In genomic region chr1:22115281-22115680, GRCh38 we compare ENCODE assay signal across 11 cellular contexts. TPM values are rescaled to one million over a fixed set of nuclear protein-coding genes. Genes with fewer than 3 reads are reported as not detected.
DNase-seq lines count a peak whose midpoint lies in the region; ATAC-seq, FAIRE-seq and TF ChIP-seq lines count a peak whose summit lies in the region.
"Had no signal": no experiment of that assay in that cellular context is flagged by ENCODE, and none has a peak within 500 bp of the region (broad histone marks: within the 10 kb centered on the region; RNA-seq: fewer than 3 reads in every experiment).

No MANE protein-coding gene starts in this region.

- H3K9me3 Mint-ChIP-seq in activated naive CD8-positive, alpha-beta T cell (ENCODE audit: low read depth), result no peaks in the 10 kb centered on the region
- H3K9me3 Mint-ChIP-seq in activated naive CD8-positive, alpha-beta T cell treated with anti-CD3 and anti-CD28 coated beads for 36 hours, result no peaks in the 10 kb centered on the region
- no peaks in the 10 kb centered on the region for H3K9me3 Mint-ChIP-seq in activated naive CD8-positive, alpha-beta T cell treated with anti-CD3 and anti-CD28 coated beads, Interleukin-2, amount 10 ng/mL, durations not matched to agents 7 days and 5 days
- H3K9me3 Mint-ChIP-seq in mesothelial cell of epicardium, result no peaks in the 10 kb centered on the region

- no peaks in the 10 kb centered on the region for H3K27me3 Mint-ChIP-seq in activated naive CD8-positive, alpha-beta T cell
- H3K27me3 Mint-ChIP-seq in activated naive CD8-positive, alpha-beta T cell treated with anti-CD3 and anti-CD28 coated beads for 36 hours, result no peaks in the 10 kb centered on the region
- H3K27me3 Mint-ChIP-seq in activated naive CD8-positive, alpha-beta T cell treated with anti-CD3 and anti-CD28 coated beads, Interleukin-2, amount 10 ng/mL, durations not matched to agents 7 days and 5 days, result no peaks in the 10 kb centered on the region
- H3K27me3 Mint-ChIP-seq in mesothelial cell of epicardium (ENCODE audit: low read depth), result no peaks in the 10 kb centered on the region

- no peaks in the 10 kb centered on the region for H3K27me3 ChIP-seq in right lobe of liver
- H3K27me3 ChIP-seq: ascending aorta had no signal

- no peak overlapping the region for H3K4me3 Mint-ChIP-seq in activated naive CD8-positive, alpha-beta T cell
- H3K4me3 Mint-ChIP-seq in activated naive CD8-positive, alpha-beta T cell treated with anti-CD3 and anti-CD28 coated beads for 36 hours, result no peak overlapping the region
- no peak overlapping the region for H3K4me3 Mint-ChIP-seq in activated naive CD8-positive, alpha-beta T cell treated with anti-CD3 and anti-CD28 coated beads, Interleukin-2, amount 10 ng/mL, durations not matched to agents 7 days and 5 days
- H3K4me3 Mint-ChIP-seq in mesothelial cell of epicardium, result no peak overlapping the region

- intact Hi-C loops in right lobe of liver (cut with DNase I), result no loop called here

- H3K27ac ChIP-seq in temporal lobe (ENCODE audit: low read depth, low read length) (peak overlapping the region; percentile 48), right lobe of liver (no peak overlapping the region)

- FAIRE-seq in GM12891 (lab: Jason Lieb, UNC), result no peak
- FAIRE-seq: HepG2 had no signal

- TF ChIP-seq POLR2A in right lobe of liver (IDR thresholded peaks at IDR 0.05) (no peak), GM12891 (IDR thresholded peaks at IDR 0.05; ENCODE audit: low read depth, low read length) (no peak)

- no peak for TF ChIP-seq CTCF in mesothelial cell of epicardium (IDR thresholded peaks at IDR 0.05; ENCODE audit: unreplicated experiment)
- TF ChIP-seq CTCF in right lobe of liver (IDR thresholded peaks at IDR 0.05), result no peak

- no peaks in the 10 kb centered on the region for H3K4me1 ChIP-seq in right lobe of liver

- ATAC-seq in activated naive CD8-positive, alpha-beta T cell treated with anti-CD3 and anti-CD28 coated beads, Interleukin-2, amount 10 ng/mL, durations not matched to agents 7 days and 5 days (ENCODE audit: low read depth), result no peak
- no peak for ATAC-seq in right lobe of liver
- ATAC-seq: HepG2 had no signal

- H3K4me3 ChIP-seq in right lobe of liver, result no peak overlapping the region
- H3K4me3 ChIP-seq: ascending aorta had no signal

- no peaks in the 10 kb centered on the region for H3K36me3 ChIP-seq in right lobe of liver

- H3K36me3 Mint-ChIP-seq in activated naive CD8-positive, alpha-beta T cell, result peaks cover 3% of the 10 kb centered on the region
- peaks cover 4% of the 10 kb centered on the region for H3K36me3 Mint-ChIP-seq in activated naive CD8-positive, alpha-beta T cell treated with anti-CD3 and anti-CD28 coated beads for 36 hours
- peaks cover 11% of the 10 kb centered on the region for H3K36me3 Mint-ChIP-seq in activated naive CD8-positive, alpha-beta T cell treated with anti-CD3 and anti-CD28 coated beads, Interleukin-2, amount 10 ng/mL, durations not matched to agents 7 days and 5 days
- H3K36me3 Mint-ChIP-seq in mesothelial cell of epicardium, result peaks cover 4% of the 10 kb centered on the region

- H3K4me1 Mint-ChIP-seq in activated naive CD8-positive, alpha-beta T cell (ENCODE audit: low read depth), result peaks cover 10% of the 10 kb centered on the region
- no peaks in the 10 kb centered on the region for H3K4me1 Mint-ChIP-seq in activated naive CD8-positive, alpha-beta T cell treated with anti-CD3 and anti-CD28 coated beads for 36 hours
- H3K4me1 Mint-ChIP-seq in activated naive CD8-positive, alpha-beta T cell treated with anti-CD3 and anti-CD28 coated beads, Interleukin-2, amount 10 ng/mL, durations not matched to agents 7 days and 5 days, result peaks cover 22% of the 10 kb centered on the region
- peaks cover 55% of the 10 kb centered on the region for H3K4me1 Mint-ChIP-seq in mesothelial cell of epicardium

- WGBS in right lobe of liver (ENCODE audit: insufficient coverage, low coverage, low lambda C conversion rate, missing lambda C conversion rate), result 73% methylated on average over 6 of the region's 6 CpGs

- POLR2A ChIA-PET in activated naive CD8-positive, alpha-beta T cell treated with anti-CD3 and anti-CD28 coated beads, Interleukin-2, amount 10 ng/mL, durations not matched to agents 7 days and 5 days (lab: Charles Lee), result interaction anchor here (1.6 kb wide), 1 partner anchor 10 kb away, joined by 4 read pairs; no protein-coding TSS in a partner anchor

- H3K27ac Mint-ChIP-seq in activated naive CD8-positive, alpha-beta T cell, result peak overlapping the region; percentile 47
- no peak overlapping the region for H3K27ac Mint-ChIP-seq in activated naive CD8-positive, alpha-beta T cell treated with anti-CD3 and anti-CD28 coated beads for 36 hours
- peak overlapping the region; percentile 44 for H3K27ac Mint-ChIP-seq in activated naive CD8-positive, alpha-beta T cell treated with anti-CD3 and anti-CD28 coated beads, Interleukin-2, amount 10 ng/mL, durations not matched to agents 7 days and 5 days
- H3K27ac Mint-ChIP-seq in mesothelial cell of epicardium, result peak overlapping the region; percentile 75

- no peak for DNase-seq in activated naive CD8-positive, alpha-beta T cell treated with anti-CD3 and anti-CD28 coated beads for 36 hours
- DNase-seq in activated naive CD8-positive, alpha-beta T cell treated with anti-CD3 and anti-CD28 coated beads, Interleukin-2, amount 10 ng/mL, durations not matched to agents 7 days and 5 days, result no peak
- DNase-seq in mesothelial cell of epicardium (ENCODE audit: low spot score in 2 of 2, unreplicated experiment in 2 of 2) (peak in 1 of 2 experiments; percentile 33), right lobe of liver (no peak), inferior parietal cortex (ENCODE audit: extremely low spot score) (no peak), GM12891 (ENCODE audit: insufficient read length, low spot score) (no peak)
- DNase-seq: NCI-H1092 treated with DMSO at 0.1 percent for 48 hours had no signal

- H3K9me3 ChIP-seq in right lobe of liver, result no peaks in the 10 kb centered on the region
- H3K9me3 ChIP-seq: ascending aorta had no signal

TF ChIP-seq in GM12891, 5 proteins besides CTCF, POLR2A, EP300 and RAD21:
- TF ChIP-seq POLR2AphosphoS5 (IDR thresholded peaks at IDR 0.05; ENCODE audit: low read depth, low read length) (no peak), POU2F2 (IDR thresholded peaks at IDR 0.05; ENCODE audit: low read depth, low read length) (no peak), SPI1 (IDR thresholded peaks at IDR 0.05; ENCODE audit: low read depth, low read length) (no peak), TAF1 (IDR thresholded peaks at IDR 0.05; ENCODE audit: low read depth, low read length) (no peak), PAX5 (IDR thresholded peaks at IDR 0.05; ENCODE audit: insufficient read depth, low read length, severe bottlenecking) (no peak)

RNA-seq across cellular contexts. Expression of gene WNT4, which starts 27.6 kb away (rescaled TPM):
- not detected for total RNA-seq in activated naive CD8-positive, alpha-beta T cell treated with anti-CD3 and anti-CD28 coated beads for 36 hours
- total RNA-seq in activated naive CD8-positive, alpha-beta T cell treated with anti-CD3 and anti-CD28 coated beads, Interleukin-2, amount 10 ng/mL, durations not matched to agents 7 days and 5 days, result not detected
- total RNA-seq in mesothelial cell of epicardium (34.9 to 41.2 TPM (median 38.7 TPM) in 3 replicates), temporal lobe (3.4 TPM), right lobe of liver (under 1 TPM in 4 of 6 experiments, not detected in 2; 0.06 to 0.46 (median 0.21) TPM)
- polyA plus RNA-seq in GM12891 (2012; ENCODE audit: low read depth, missing spikeins), result 0.13 TPM
- total RNA-seq: ascending aorta, HepG2 had no signal
- polyA plus RNA-seq: HepG2 had no signal
